In the genomic region with DNA sequence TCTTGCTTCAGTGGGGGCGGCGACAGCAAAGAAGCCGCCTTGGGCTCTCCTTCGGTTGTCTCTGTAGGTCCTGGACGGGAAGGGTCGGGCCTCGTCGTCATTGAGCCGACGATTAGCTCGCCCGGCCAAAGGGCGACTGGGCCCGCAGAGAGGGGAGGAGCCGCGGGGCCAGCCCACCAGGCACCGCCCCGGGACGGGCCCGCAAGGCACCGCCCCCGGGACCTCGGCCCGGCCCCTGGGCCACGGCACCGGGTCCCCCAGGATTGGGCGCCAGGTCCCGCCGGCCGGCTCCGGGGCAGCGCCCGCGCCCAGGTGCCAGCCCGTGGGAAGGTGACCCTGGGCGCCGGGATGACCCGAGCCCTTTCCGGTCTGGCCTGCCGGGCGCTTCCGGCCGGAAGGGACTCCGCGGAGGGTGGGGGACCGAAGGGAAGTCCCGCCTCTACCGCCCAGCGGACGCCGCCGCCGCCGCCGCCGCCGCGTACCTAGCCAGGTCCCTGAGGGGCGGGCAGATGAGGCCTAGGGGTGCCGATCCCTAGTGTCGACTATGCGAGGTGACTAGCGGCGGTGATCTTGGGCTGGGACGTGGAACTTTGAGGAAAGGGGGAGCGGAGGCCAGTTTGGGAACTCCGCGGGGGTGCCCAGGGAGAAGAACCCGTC, we compare ENCODE assay signal across 1 cellular context.
TF ChIP-seq lines count a peak whose summit lies in the region.

Gene GBA2, minus strand, starts transcription at position 371 of the 657 bp plus-strand sequence. CDS start 524 bp downstream, outside the sequence.
A gene with protein sequence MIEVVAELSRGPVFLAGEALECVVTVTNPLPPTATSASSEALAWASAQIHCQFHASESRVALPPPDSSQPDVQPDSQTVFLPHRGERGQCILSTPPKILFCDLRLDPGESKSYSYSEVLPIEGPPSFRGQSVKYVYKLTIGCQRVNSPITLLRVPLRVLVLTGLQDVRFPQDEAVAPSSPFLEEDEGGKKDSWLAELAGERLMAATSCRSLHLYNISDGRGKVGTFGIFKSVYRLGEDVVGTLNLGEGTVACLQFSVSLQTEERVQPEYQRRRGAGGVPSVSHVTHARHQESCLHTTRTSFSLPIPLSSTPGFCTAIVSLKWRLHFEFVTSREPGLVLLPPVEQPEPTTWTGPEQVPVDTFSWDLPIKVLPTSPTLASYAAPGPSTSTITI (plus strand): TSS at position 430 of the 657 bp plus-strand sequence. CDS start 469 bp downstream, outside the sequence.

TF ChIP-seq in WTC11, 78 proteins besides CTCF, POLR2A, EP300 and RAD21 (continued from another document):
- TF ChIP-seq ATF6 (CRISPR knock-in tag; IDR thresholded peaks at IDR 0.05) (no peak), GRHL2 (CRISPR knock-in tag; IDR thresholded peaks at IDR 0.05; ENCODE audit: insufficient replicate concordance, severe bottlenecking) (no peak), ZNF281 (CRISPR knock-in tag; IDR thresholded peaks at IDR 0.05) (no peak), RELA (CRISPR knock-in tag; IDR thresholded peaks at IDR 0.05; ENCODE audit: borderline replicate concordance) (0 out of 2 replicates have a peak, but pooled peaks have one; percentile 71), ZNF121 (CRISPR knock-in tag; IDR thresholded peaks at IDR 0.05) (no peak), KAT7 (CRISPR knock-in tag; IDR thresholded peaks at IDR 0.05; ENCODE audit: borderline replicate concordance) (peak; percentile 51; the same call in 1 of the 2 replicates), ZBTB21 (CRISPR knock-in tag; IDR thresholded peaks at IDR 0.05; ENCODE audit: borderline replicate concordance) (no peak), ARID4B (CRISPR knock-in tag; IDR thresholded peaks at IDR 0.05; ENCODE audit: borderline replicate concordance) (peak; percentile 70; the same call in 1 of the 2 replicates), FOXP1 (CRISPR knock-in tag; IDR thresholded peaks at IDR 0.05; ENCODE audit: borderline replicate concordance) (no peak), OVOL2 (CRISPR knock-in tag; IDR thresholded peaks at IDR 0.05; ENCODE audit: borderline replicate concordance) (no peak), ZNF232 (CRISPR knock-in tag; IDR thresholded peaks at IDR 0.05) (no peak), TEAD4 (CRISPR knock-in tag; IDR thresholded peaks at IDR 0.05) (no peak)
- TF ChIP-seq, protein P1, sequence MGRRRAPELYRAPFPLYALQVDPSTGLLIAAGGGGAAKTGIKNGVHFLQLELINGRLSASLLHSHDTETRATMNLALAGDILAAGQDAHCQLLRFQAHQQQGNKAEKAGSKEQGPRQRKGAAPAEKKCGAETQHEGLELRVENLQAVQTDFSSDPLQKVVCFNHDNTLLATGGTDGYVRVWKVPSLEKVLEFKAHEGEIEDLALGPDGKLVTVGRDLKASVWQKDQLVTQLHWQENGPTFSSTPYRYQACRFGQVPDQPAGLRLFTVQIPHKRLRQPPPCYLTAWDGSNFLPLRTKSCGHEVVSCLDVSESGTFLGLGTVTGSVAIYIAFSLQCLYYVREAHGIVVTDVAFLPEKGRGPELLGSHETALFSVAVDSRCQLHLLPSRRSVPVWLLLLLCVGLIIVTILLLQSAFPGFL (CRISPR knock-in tag; IDR thresholded peaks at IDR 0.05; ENCODE audit: borderline replicate concordance), result no peak
- TF ChIP-seq, protein P2, sequence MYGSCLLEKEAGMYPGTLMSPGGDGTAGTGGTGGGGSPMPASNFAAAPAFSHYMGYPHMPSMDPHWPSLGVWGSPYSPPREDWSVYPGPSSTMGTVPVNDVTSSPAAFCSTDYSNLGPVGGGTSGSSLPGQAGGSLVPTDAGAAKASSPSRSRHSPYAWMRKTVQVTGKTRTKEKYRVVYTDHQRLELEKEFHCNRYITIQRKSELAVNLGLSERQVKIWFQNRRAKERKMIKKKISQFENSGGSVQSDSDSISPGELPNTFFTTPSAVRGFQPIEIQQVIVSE (CRISPR knock-in tag; IDR thresholded peaks at IDR 0.05; ENCODE audit: borderline replicate concordance), result no peak
- TF ChIP-seq, protein P3, sequence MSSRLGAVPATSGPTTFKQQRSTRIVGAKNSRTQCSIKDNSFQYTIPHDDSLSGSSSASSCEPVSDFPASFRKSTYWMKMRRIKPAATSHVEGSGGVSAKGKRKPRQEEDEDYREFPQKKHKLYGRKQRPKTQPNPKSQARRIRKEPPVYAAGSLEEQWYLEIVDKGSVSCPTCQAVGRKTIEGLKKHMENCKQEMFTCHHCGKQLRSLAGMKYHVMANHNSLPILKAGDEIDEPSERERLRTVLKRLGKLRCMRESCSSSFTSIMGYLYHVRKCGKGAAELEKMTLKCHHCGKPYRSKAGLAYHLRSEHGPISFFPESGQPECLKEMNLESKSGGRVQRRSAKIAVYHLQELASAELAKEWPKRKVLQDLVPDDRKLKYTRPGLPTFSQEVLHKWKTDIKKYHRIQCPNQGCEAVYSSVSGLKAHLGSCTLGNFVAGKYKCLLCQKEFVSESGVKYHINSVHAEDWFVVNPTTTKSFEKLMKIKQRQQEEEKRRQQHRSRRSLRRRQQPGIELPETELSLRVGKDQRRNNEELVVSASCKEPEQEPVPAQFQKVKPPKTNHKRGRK (CRISPR knock-in tag; IDR thresholded peaks at IDR 0.05; ENCODE audit: borderline replicate concordance), result no peak
- TF ChIP-seq, protein P4, sequence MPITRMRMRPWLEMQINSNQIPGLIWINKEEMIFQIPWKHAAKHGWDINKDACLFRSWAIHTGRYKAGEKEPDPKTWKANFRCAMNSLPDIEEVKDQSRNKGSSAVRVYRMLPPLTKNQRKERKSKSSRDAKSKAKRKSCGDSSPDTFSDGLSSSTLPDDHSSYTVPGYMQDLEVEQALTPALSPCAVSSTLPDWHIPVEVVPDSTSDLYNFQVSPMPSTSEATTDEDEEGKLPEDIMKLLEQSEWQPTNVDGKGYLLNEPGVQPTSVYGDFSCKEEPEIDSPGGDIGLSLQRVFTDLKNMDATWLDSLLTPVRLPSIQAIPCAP (CRISPR knock-in tag; IDR thresholded peaks at IDR 0.05), result no peak
TF ChIP-seq in WTC11: peak in this region for 8.
